ENCODE assay signal across 23 cellular contexts in genomic region chr5:1897386-1897785, GRCh38. TPM values are rescaled to one million over a fixed set of nuclear protein-coding genes. Genes with fewer than 3 reads are reported as not detected.
DNase-seq lines count a peak whose midpoint lies in the region; ATAC-seq and TF ChIP-seq lines count a peak whose summit lies in the region.
"Had no signal": no experiment of that assay in that cellular context is flagged by ENCODE, and none has a peak within 500 bp of the region (broad histone marks: within the 10 kb centered on the region; RNA-seq: fewer than 3 reads in every experiment).

No MANE protein-coding gene starts in this region.

- no peak overlapping the region for H3K27ac ChIP-seq in spleen
- H3K27ac ChIP-seq: BLaER1 had no signal

- H3K9me3 ChIP-seq in MG63 = peaks cover 11% of the 10 kb centered on the region
- H3K9me3 ChIP-seq in spleen = peaks cover 0 to 12% (median 0%) of the 10 kb centered on the region in 8 donors

- H3K4me1 Mint-ChIP-seq in chondrocyte (ENCODE audit: low read depth) = no peaks in the 10 kb centered on the region
- H3K4me1 Mint-ChIP-seq: CD14-positive monocyte; CD8-positive, alpha-beta memory T cell had no signal

- H3K27me3 ChIP-seq in MG63 (no peaks in the 10 kb centered on the region), spleen (replicated peaks in 1 of 7) (peaks cover 0 to 75% (median 0%) of the 10 kb centered on the region in 7 donors)

- TF ChIP-seq CTCF in chondrocyte (IDR thresholded peaks at IDR 0.05) (no peak), spleen (IDR thresholded peaks at IDR 0.05 in 8 of 11, conservative IDR thresholded peaks at IDR 0.05 in 3 of 11) (no peak), lower leg skin (IDR thresholded peaks at IDR 0.05) (no peak)

- H3K36me3 ChIP-seq in MG63 = peaks cover 5% of the 10 kb centered on the region; the same call in 1 of the 2 replicates
- H3K36me3 ChIP-seq in spleen = no peaks in the 10 kb centered on the region
- H3K36me3 ChIP-seq: BLaER1 had no signal

- H3K27me3 Mint-ChIP-seq in chondrocyte (ENCODE audit: low read depth) = peaks cover 49% of the 10 kb centered on the region

- no peak overlapping the region for H3K4me3 ChIP-seq in MG63
- no peak overlapping the region for H3K4me3 ChIP-seq in spleen
- no peak overlapping the region for H3K4me3 ChIP-seq in lower leg skin (ENCODE audit: low read depth, poor library complexity, severe bottlenecking)
- H3K4me3 ChIP-seq: BLaER1, GM12878, GM23338 had no signal

- no peak overlapping the region for H3K27ac Mint-ChIP-seq in chondrocyte (ENCODE audit: unreplicated experiment)
- H3K27ac Mint-ChIP-seq: CD14-positive monocyte; CD4-positive, alpha-beta T cell; CD8-positive, alpha-beta memory T cell; GM23338; H9 had no signal

- intact Hi-C loops in left ventricle myocardium superior (cut with micrococcal nuclease) = no loop called here
- intact Hi-C loops in cardiac septum (cut with DNase I) = no loop called here
- intact Hi-C loops in spleen (cut with DNase I; ENCODE audit: low total_unique reads) = no loop called here
- intact Hi-C loops in lower leg skin (cut with DNase I; ENCODE audit: low total_unique reads) = loop anchor here (5.0 kb wide), 1 partner anchor 1165 kb away; no protein-coding TSS in a partner anchor

- no peak overlapping the region for H3K4me3 Mint-ChIP-seq in chondrocyte (ENCODE audit: unreplicated experiment)
- H3K4me3 Mint-ChIP-seq: CD14-positive monocyte; CD4-positive, alpha-beta T cell; CD8-positive, alpha-beta memory T cell; GM23338; H9 had no signal

- no peak for ATAC-seq in left ventricle myocardium superior
- ATAC-seq: GM12878, GM23338, HCT116 had no signal

- WGBS in spleen, 5 donors = 63 to 77% (median 70%) methylated on average over 8 to 11 of the region's 11 CpGs
- 79 to 87% methylated on average over 11 of the region's 11 CpGs for WGBS in lower leg skin, 2 donors

- H3K4me1 ChIP-seq in spleen = no peaks in the 10 kb centered on the region

- TF ChIP-seq POLR2A in spleen (IDR thresholded peaks at IDR 0.05) (no peak), lower leg skin (IDR thresholded peaks at IDR 0.05) (no peak)

- peaks cover 7% of the 10 kb centered on the region for H3K9me3 Mint-ChIP-seq in chondrocyte (ENCODE audit: low read depth)
- H3K9me3 Mint-ChIP-seq: CD4-positive, alpha-beta T cell; CD8-positive, alpha-beta memory T cell had no signal

- no peaks in the 10 kb centered on the region for H3K36me3 Mint-ChIP-seq in chondrocyte (ENCODE audit: low read depth)
- H3K36me3 Mint-ChIP-seq: CD14-positive monocyte; CD8-positive, alpha-beta memory T cell had no signal

- DNase-seq in left ventricle myocardium superior (peak; percentile 17), cardiac septum (ENCODE audit: low spot score) (no peak), MG63 (peak; percentile 2), chondrocyte (ENCODE audit: low spot score) (peak; percentile 65), spleen (peak; percentile 50), lower leg skin (ENCODE audit: low spot score in 2 of 2) (no peak), NOMO-1 (lab: John Stamatoyannopoulos, UW; ENCODE audit: unreplicated experiment in 2 of 2) (no peak)
- DNase-seq in stimulated activated CD4-positive, alpha-beta T cell treated with anti-CD3 and anti-CD28 coated beads, Interleukin-4, amount 100 ng/mL, for 24 hours = no peak
- DNase-seq: CD4-positive, alpha-beta T cell; DMS 273 treated with DMSO at 0.1 percent for 48 hours; DMS79; EL; GDM1; H9 had no signal

RNA-seq across cellular contexts. Expression of gene IRX4, which starts 14.7 kb away (rescaled TPM):
- total RNA-seq in left ventricle myocardium superior (19.6 TPM), cardiac septum (12.1 TPM), chondrocyte (not detected in 3 replicates), spleen (not detected), lower leg skin (10 to 100 TPM; 32.5 to 58.3 (median 48.5) TPM)
- 0.66 and 5.1 TPM in 2 replicates for total RNA-seq in MG63 (2014; rRNA removed; shearing (Covaris generic); ENCODE audit: low replicate concordance)
- polyA plus RNA-seq in spleen = under 1 TPM in 1 of 3 donors, not detected in 2; 0.05 TPM
- total RNA-seq: A172; A673; CD4-positive, alpha-beta T cell; CD8-positive, alpha-beta memory T cell; GM12878; H4 had no signal
- polyA plus RNA-seq: CD14-positive monocyte; CD8-positive, alpha-beta memory T cell; GM12878 had no signal

Comparison
In these comparisons a context has a peak if more than half of its experiments do, and no peak if none do; other contexts are left out.
1. DNase-seq: peak in left ventricle myocardium superior (single experiment), MG63 (single experiment), chondrocyte (single experiment) and spleen (single experiment); none in cardiac septum (single experiment), stimulated activated CD4-positive, alpha-beta T cell treated with anti-CD3 and anti-CD28 coated beads, Interleukin-4, amount 100 ng/mL, for 24 hours (single experiment), lower leg skin (0 of 2) and NOMO-1 (0 of 2).